In genomic region chr19:45094158-45094557, GRCh38 we compare ENCODE assay signal across 8 cellular contexts. TPM values are rescaled to one million over a fixed set of nuclear protein-coding genes. Genes with fewer than 3 reads are reported as not detected.
A peak's percentile ranks its signal among the peaks of the same experiment; 100 is the strongest.
DNase-seq lines count a peak whose midpoint lies in the region; ATAC-seq, FAIRE-seq and TF ChIP-seq lines count a peak whose summit lies in the region.

No MANE protein-coding gene starts in this region.

- POLR2A ChIA-PET in HepG2 (lab: Yijun Ruan, JAX) = no interaction called here

- intact Hi-C loops in activated naive CD4-positive, alpha-beta T cell treated with anti-CD3 and anti-CD28 coated beads for 36 hours (cut with micrococcal nuclease) = no loop called here
- intact Hi-C loops in HepG2 (cut with micrococcal nuclease; ENCODE audit: unreplicated experiment) = no loop called here
- intact Hi-C loops in tibial artery (cut with DNase I; ENCODE audit: low total_unique reads) = no loop called here

- no peak for TF ChIP-seq RAD21 in HepG2 (CRISPR knock-in tag; IDR thresholded peaks at IDR 0.05)

- no peak overlapping the region for H2AFZ ChIP-seq in HepG2 (ENCODE audit: low read length)

- H4K20me1 ChIP-seq in HepG2 (ENCODE audit: insufficient read depth, low read length) = peaks cover 7% of the 10 kb centered on the region

- H3K9me3 ChIP-seq in HepG2 (ENCODE audit: low read length) = no peaks in the 10 kb centered on the region
- H3K9me3 ChIP-seq in tibial artery = no peaks in the 10 kb centered on the region

- H3K9me3 Mint-ChIP-seq in activated naive CD4-positive, alpha-beta T cell treated with anti-CD3 and anti-CD28 coated beads for 36 hours = peaks cover 2% of the 10 kb centered on the region
- no peaks in the 10 kb centered on the region for H3K9me3 Mint-ChIP-seq in activated naive CD8-positive, alpha-beta T cell (ENCODE audit: low read depth)

- H3K27ac Mint-ChIP-seq in activated naive CD4-positive, alpha-beta T cell treated with anti-CD3 and anti-CD28 coated beads for 36 hours = peak overlapping the region; percentile 20
- H3K27ac Mint-ChIP-seq in activated naive CD8-positive, alpha-beta T cell = peak overlapping the region; percentile 89

- no TSS peak for BruUV-seq in HepG2 (replicated peaks; lab: Mats Ljungman, UMichigan)

- TF ChIP-seq EP300 in HepG2 (IDR thresholded peaks at IDR 0.05; ENCODE audit: low read depth in 2 of 2, low read length in 2 of 2) = no peak
- no peak for TF ChIP-seq EP300 in HepG2 (CRISPR knock-in tag; IDR thresholded peaks at IDR 0.05; ENCODE audit: borderline replicate concordance)

- ATAC-seq in HepG2 = no peak
- ATAC-seq in GM18520 (IDR thresholded peaks at IDR 0.05; ENCODE audit: unreplicated experiment) = no peak
- no peak for ATAC-seq in GM18511 (IDR thresholded peaks at IDR 0.05; ENCODE audit: unreplicated experiment)

- H3K36me3 ChIP-seq in HepG2 (replicated peaks in 1 of 2; ENCODE audit: control insufficient read depth in 1 of 2, insufficient read depth in 2 of 2, low read length in 2 of 2) (peaks cover 1 to 23% of the 10 kb centered on the region in 2 experiments; a peak in 3 of 5 replicates), tibial artery (no peaks in the 10 kb centered on the region)

- peaks cover 13% of the 10 kb centered on the region for H3K36me3 Mint-ChIP-seq in activated naive CD4-positive, alpha-beta T cell treated with anti-CD3 and anti-CD28 coated beads for 36 hours (ENCODE audit: low read depth)
- H3K36me3 Mint-ChIP-seq in activated naive CD8-positive, alpha-beta T cell = peaks cover 9% of the 10 kb centered on the region

- H3K27me3 Mint-ChIP-seq in activated naive CD4-positive, alpha-beta T cell treated with anti-CD3 and anti-CD28 coated beads for 36 hours (ENCODE audit: low read depth) = no peaks in the 10 kb centered on the region
- H3K27me3 Mint-ChIP-seq in activated naive CD8-positive, alpha-beta T cell = no peaks in the 10 kb centered on the region

- FAIRE-seq in HepG2 (lab: Jason Lieb, UNC) = no peak

- peaks cover 55% of the 10 kb centered on the region for H3K4me1 Mint-ChIP-seq in activated naive CD4-positive, alpha-beta T cell treated with anti-CD3 and anti-CD28 coated beads for 36 hours (ENCODE audit: low read depth)
- H3K4me1 Mint-ChIP-seq in activated naive CD8-positive, alpha-beta T cell (ENCODE audit: low read depth) = peaks cover 70% of the 10 kb centered on the region

- CTCF ChIA-PET in activated naive CD4-positive, alpha-beta T cell treated with anti-CD3 and anti-CD28 coated beads for 36 hours (lab: Charles Lee) = no interaction called here
- CTCF ChIA-PET in HepG2 (lab: Yijun Ruan, JAX; ENCODE audit: low intra/inter-chr PET ratio, low total read pairs) = no interaction called here

- peak overlapping the region; percentile 93 for H3K4me3 Mint-ChIP-seq in activated naive CD4-positive, alpha-beta T cell treated with anti-CD3 and anti-CD28 coated beads for 36 hours
- peak overlapping the region; percentile 98 for H3K4me3 Mint-ChIP-seq in activated naive CD8-positive, alpha-beta T cell

- H3K27me3 ChIP-seq in HepG2 (ENCODE audit: control insufficient read depth in 1 of 2, insufficient read depth in 2 of 2, low read length in 2 of 2) (no peaks in the 10 kb centered on the region; a peak in 1 of 5 replicates), tibial artery (no peaks in the 10 kb centered on the region)

- H3K4me3 ChIP-seq in HepG2 (replicated peaks in 1 of 3; ENCODE audit: insufficient read depth in 1 of 3, low read depth in 2 of 3, low read length in 3 of 3) = peak overlapping the region; percentile 93 to 100 (median 93)
- H3K4me3 ChIP-seq in tibial artery = peak overlapping the region; percentile 80 to 83

- TF ChIP-seq CTCF in HepG2 (CRISPR knock-in tag; IDR thresholded peaks at IDR 0.05) (no peak), tibial artery (IDR thresholded peaks at IDR 0.05) (no peak)

- WGBS in HepG2 (ENCODE audit: low lambda C conversion rate) = 46% methylated on average over 10 of the region's 10 CpGs

- peaks cover 60% of the 10 kb centered on the region for H3K4me1 ChIP-seq in HepG2 (ENCODE audit: insufficient read depth, low read length)
- H3K4me1 ChIP-seq in tibial artery = peaks cover 0 to 66% (median 43%) of the 10 kb centered on the region in 4 donors

- H3K9ac ChIP-seq in HepG2 (ENCODE audit: insufficient read depth, low read depth, low read length) = peak overlapping the region; percentile 95

- no peak for DNase-seq in activated naive CD4-positive, alpha-beta T cell treated with anti-CD3 and anti-CD28 coated beads for 36 hours
- no peak for DNase-seq in activated naive CD4-positive, alpha-beta T cell treated with Interleukin-2 at 50 U/mL for 16 hours
- no peak for DNase-seq in HepG2 (ENCODE audit: low spot score)
- no peak for DNase-seq in tibial artery
- DNase-seq in effector CD4-positive, alpha-beta T cell = no peak

- H3K4me2 ChIP-seq in HepG2 (ENCODE audit: low read depth, low read length) = peak overlapping the region; percentile 97

- H3K27ac ChIP-seq in HepG2 (ENCODE audit: extremely low read length, insufficient read depth, low read length) = no peak overlapping the region
- no peak overlapping the region for H3K27ac ChIP-seq in tibial artery

- TF ChIP-seq POLR2A in HepG2 (IDR thresholded peaks at IDR 0.05; ENCODE audit: insufficient read depth in 1 of 2, low read depth in 2 of 2, low read length in 2 of 2) = no peak

- peaks cover 60% of the 10 kb centered on the region for H3K79me2 ChIP-seq in HepG2 (ENCODE audit: insufficient read depth, low read length)

- in situ Hi-C loops in HepG2 (cut with HindIII; ENCODE audit: extremely low pct_ligation_motif_present, low pct_unique_long_range_greater_than_20kb) = no loop called here

RNA-seq across cellular contexts. Expression of gene PPP1R37, which starts 1.2 kb away (rescaled TPM):
- total RNA-seq in activated naive CD4-positive, alpha-beta T cell treated with anti-CD3 and anti-CD28 coated beads for 36 hours = 10 to 100 TPM; 10.2 to 10.3 TPM
- 9.2 and 14.3 TPM in 2 replicates for total RNA-seq in HepG2 (2016; rRNA removed; fragmentation: Illumina TruSeq; extraction: Trizol)
- total RNA-seq in HepG2 (2016; cell fraction: cytosol; rRNA removed; fragmentation: Illumina TruSeq; extraction: Trizol; ENCODE audit: low read depth) = 6.7 and 9.0 TPM in 2 replicates
- 7.3 and 15.4 TPM in 2 replicates for total RNA-seq in HepG2 (2016; cell fraction: insoluble cytoplasmic fraction; rRNA removed; fragmentation: Illumina TruSeq; extraction: Trizol)
- total RNA-seq in HepG2 (2016; cell fraction: membrane; rRNA removed; fragmentation: Illumina TruSeq; extraction: Trizol) = 14.2 and 14.9 TPM in 2 replicates
- total RNA-seq in HepG2 (2016; cell fraction: nucleus; rRNA removed; fragmentation: Illumina TruSeq; extraction: Trizol) = 12.9 and 14.6 TPM in 2 replicates
- 9.0 and 13.9 TPM in 2 replicates for polyA plus RNA-seq in HepG2 (2011; rRNA removed)
- 7.3 and 11.2 TPM in 2 replicates for polyA plus RNA-seq in HepG2 (2011; cell fraction: cytosol; rRNA removed)
- polyA plus RNA-seq in HepG2 (2011; cell fraction: nucleus; rRNA removed) = 51.9 and 57.4 TPM in 2 replicates
- polyA plus RNA-seq in HepG2 (2012) = 9.6 and 15.6 TPM in 2 replicates
- 3.7 and 4.8 TPM in 2 replicates for polyA plus RNA-seq in HepG2 (2016; cell fraction: cytosol; fragmentation: Illumina TruSeq; extraction: Trizol; ENCODE audit: low read depth)
- 8.4 and 10.5 TPM in 2 replicates for polyA plus RNA-seq in HepG2 (2016; cell fraction: insoluble cytoplasmic fraction; fragmentation: Illumina TruSeq; extraction: Trizol; ENCODE audit: low read depth)
- polyA plus RNA-seq in HepG2 (2016; cell fraction: membrane; fragmentation: Illumina TruSeq; extraction: Trizol; ENCODE audit: low read depth) = 7.2 and 9.9 TPM in 2 replicates
- 30.3 and 31.0 TPM in 2 replicates for polyA plus RNA-seq in HepG2 (2016; cell fraction: nucleus; fragmentation: Illumina TruSeq; extraction: Trizol; ENCODE audit: insufficient read depth, low read depth)
- polyA minus RNA-seq in HepG2 (2011; rRNA and poly(A)+ RNA removed; ENCODE audit: low replicate concordance) = 11.1 and 11.5 TPM in 2 replicates
- 4.2 and 5.6 TPM in 2 replicates for polyA minus RNA-seq in HepG2 (2011; cell fraction: cytosol; rRNA and poly(A)+ RNA removed)
- 11.2 and 12.4 TPM in 2 replicates for polyA minus RNA-seq in HepG2 (2011; cell fraction: nucleus; rRNA and poly(A)+ RNA removed)

RNA-seq across cellular contexts. Expression of gene GEMIN7, which starts 15.1 kb away (rescaled TPM):
- total RNA-seq in activated naive CD4-positive, alpha-beta T cell treated with anti-CD3 and anti-CD28 coated beads for 36 hours = 10 to 100 TPM; 14.7 to 15.4 TPM
- total RNA-seq in HepG2 (2016; rRNA removed; fragmentation: Illumina TruSeq; extraction: Trizol) = 30.6 and 42.0 TPM in 2 replicates
- total RNA-seq in HepG2 (2016; cell fraction: cytosol; rRNA removed; fragmentation: Illumina TruSeq; extraction: Trizol; ENCODE audit: low read depth) = 15.7 and 22.3 TPM in 2 replicates
- total RNA-seq in HepG2 (2016; cell fraction: insoluble cytoplasmic fraction; rRNA removed; fragmentation: Illumina TruSeq; extraction: Trizol) = 34.9 and 39.3 TPM in 2 replicates
- 28.5 and 42.7 TPM in 2 replicates for total RNA-seq in HepG2 (2016; cell fraction: membrane; rRNA removed; fragmentation: Illumina TruSeq; extraction: Trizol)
- total RNA-seq in HepG2 (2016; cell fraction: nucleus; rRNA removed; fragmentation: Illumina TruSeq; extraction: Trizol) = 13.0 and 14.5 TPM in 2 replicates
- 22.2 and 24.1 TPM in 2 replicates for polyA plus RNA-seq in HepG2 (2011; rRNA removed)
- 22.8 and 32.6 TPM in 2 replicates for polyA plus RNA-seq in HepG2 (2011; cell fraction: cytosol; rRNA removed)
- polyA plus RNA-seq in HepG2 (2011; cell fraction: nucleus; rRNA removed) = 31.3 and 38.6 TPM in 2 replicates
- polyA plus RNA-seq in HepG2 (2012) = 22.7 and 23.7 TPM in 2 replicates
- polyA plus RNA-seq in HepG2 (2016; cell fraction: cytosol; fragmentation: Illumina TruSeq; extraction: Trizol; ENCODE audit: low read depth) = 28.4 and 37.8 TPM in 2 replicates
- polyA plus RNA-seq in HepG2 (2016; cell fraction: insoluble cytoplasmic fraction; fragmentation: Illumina TruSeq; extraction: Trizol; ENCODE audit: low read depth) = 62.1 and 65.3 TPM in 2 replicates
- polyA plus RNA-seq in HepG2 (2016; cell fraction: membrane; fragmentation: Illumina TruSeq; extraction: Trizol; ENCODE audit: low read depth) = 40.2 and 48.8 TPM in 2 replicates
- 33.1 and 40.0 TPM in 2 replicates for polyA plus RNA-seq in HepG2 (2016; cell fraction: nucleus; fragmentation: Illumina TruSeq; extraction: Trizol; ENCODE audit: insufficient read depth, low read depth)
- polyA minus RNA-seq in HepG2 (2011; rRNA and poly(A)+ RNA removed; ENCODE audit: low replicate concordance) = 20.1 and 20.5 TPM in 2 replicates
- polyA minus RNA-seq in HepG2 (2011; cell fraction: cytosol; rRNA and poly(A)+ RNA removed) = 12.5 and 19.8 TPM in 2 replicates
- 7.9 and 9.2 TPM in 2 replicates for polyA minus RNA-seq in HepG2 (2011; cell fraction: nucleus; rRNA and poly(A)+ RNA removed)

RNA-seq across cellular contexts. Expression of gene ZNF296, which starts 17.9 kb away (rescaled TPM):
- total RNA-seq in activated naive CD4-positive, alpha-beta T cell treated with anti-CD3 and anti-CD28 coated beads for 36 hours = 1 to 10 TPM; 1.1 to 1.4 TPM
- total RNA-seq in HepG2 (2016; rRNA removed; fragmentation: Illumina TruSeq; extraction: Trizol) = 0.62 and 0.63 TPM in 2 replicates
- 0.71 and 0.97 TPM in 2 replicates for total RNA-seq in HepG2 (2016; cell fraction: cytosol; rRNA removed; fragmentation: Illumina TruSeq; extraction: Trizol; ENCODE audit: low read depth)
- 0.43 and 0.91 TPM in 2 replicates for total RNA-seq in HepG2 (2016; cell fraction: insoluble cytoplasmic fraction; rRNA removed; fragmentation: Illumina TruSeq; extraction: Trizol)
- total RNA-seq in HepG2 (2016; cell fraction: membrane; rRNA removed; fragmentation: Illumina TruSeq; extraction: Trizol) = 1.4 and 1.9 TPM in 2 replicates
- 0.62 and 0.72 TPM in 2 replicates for total RNA-seq in HepG2 (2016; cell fraction: nucleus; rRNA removed; fragmentation: Illumina TruSeq; extraction: Trizol)
- polyA plus RNA-seq in HepG2 (2011; rRNA removed) = 0.26 and 0.39 TPM in 2 replicates
- 0.15 and 0.32 TPM in 2 replicates for polyA plus RNA-seq in HepG2 (2011; cell fraction: cytosol; rRNA removed)
- 1.2 and 1.3 TPM in 2 replicates for polyA plus RNA-seq in HepG2 (2011; cell fraction: nucleus; rRNA removed)
- polyA plus RNA-seq in HepG2 (2012) = 1.2 and 1.5 TPM in 2 replicates
- 1.3 TPM in 2 replicates for polyA plus RNA-seq in HepG2 (2016; cell fraction: cytosol; fragmentation: Illumina TruSeq; extraction: Trizol; ENCODE audit: low read depth)
- polyA plus RNA-seq in HepG2 (2016; cell fraction: insoluble cytoplasmic fraction; fragmentation: Illumina TruSeq; extraction: Trizol; ENCODE audit: low read depth) = 2.2 and 2.9 TPM in 2 replicates
- polyA plus RNA-seq in HepG2 (2016; cell fraction: membrane; fragmentation: Illumina TruSeq; extraction: Trizol; ENCODE audit: low read depth) = 1.2 and 1.5 TPM in 2 replicates
- polyA plus RNA-seq in HepG2 (2016; cell fraction: nucleus; fragmentation: Illumina TruSeq; extraction: Trizol; ENCODE audit: insufficient read depth, low read depth) = 2.3 and 4.7 TPM in 2 replicates
- polyA minus RNA-seq in HepG2 (2011; rRNA and poly(A)+ RNA removed; ENCODE audit: low replicate concordance) = 0.47 and 0.64 TPM in 2 replicates
- polyA minus RNA-seq in HepG2 (2011; cell fraction: cytosol; rRNA and poly(A)+ RNA removed) = 1.2 and 2.5 TPM in 2 replicates
- 0.37 and 0.39 TPM in 2 replicates for polyA minus RNA-seq in HepG2 (2011; cell fraction: nucleus; rRNA and poly(A)+ RNA removed)

RNA-seq across cellular contexts. Expression of gene CLASRP, which starts 55.3 kb away (rescaled TPM):
- 100 to 1,000 TPM; 106 to 113 TPM for total RNA-seq in activated naive CD4-positive, alpha-beta T cell treated with anti-CD3 and anti-CD28 coated beads for 36 hours
- total RNA-seq in HepG2 (2016; rRNA removed; fragmentation: Illumina TruSeq; extraction: Trizol) = 7.4 and 32.0 TPM in 2 replicates
- 7.3 and 8.3 TPM in 2 replicates for total RNA-seq in HepG2 (2016; cell fraction: cytosol; rRNA removed; fragmentation: Illumina TruSeq; extraction: Trizol; ENCODE audit: low read depth)
- total RNA-seq in HepG2 (2016; cell fraction: insoluble cytoplasmic fraction; rRNA removed; fragmentation: Illumina TruSeq; extraction: Trizol) = 6.5 and 35.8 TPM in 2 replicates
- 6.0 and 7.3 TPM in 2 replicates for total RNA-seq in HepG2 (2016; cell fraction: membrane; rRNA removed; fragmentation: Illumina TruSeq; extraction: Trizol)
- total RNA-seq in HepG2 (2016; cell fraction: nucleus; rRNA removed; fragmentation: Illumina TruSeq; extraction: Trizol) = 36.9 and 51.6 TPM in 2 replicates
- 51.1 and 51.4 TPM in 2 replicates for polyA plus RNA-seq in HepG2 (2011; rRNA removed)
- polyA plus RNA-seq in HepG2 (2011; cell fraction: cytosol; rRNA removed) = 13.6 and 14.3 TPM in 2 replicates
- 292 and 390 TPM in 2 replicates for polyA plus RNA-seq in HepG2 (2011; cell fraction: nucleus; rRNA removed)
- polyA plus RNA-seq in HepG2 (2012) = 58.9 and 85.4 TPM in 2 replicates
- polyA plus RNA-seq in HepG2 (2016; cell fraction: cytosol; fragmentation: Illumina TruSeq; extraction: Trizol; ENCODE audit: low read depth) = 7.0 and 7.7 TPM in 2 replicates
- polyA plus RNA-seq in HepG2 (2016; cell fraction: insoluble cytoplasmic fraction; fragmentation: Illumina TruSeq; extraction: Trizol; ENCODE audit: low read depth) = 18.3 and 19.4 TPM in 2 replicates
- polyA plus RNA-seq in HepG2 (2016; cell fraction: membrane; fragmentation: Illumina TruSeq; extraction: Trizol; ENCODE audit: low read depth) = 9.9 and 14.8 TPM in 2 replicates
- 320 and 335 TPM in 2 replicates for polyA plus RNA-seq in HepG2 (2016; cell fraction: nucleus; fragmentation: Illumina TruSeq; extraction: Trizol; ENCODE audit: insufficient read depth, low read depth)
- 16.6 and 30.8 TPM in 2 replicates for polyA minus RNA-seq in HepG2 (2011; rRNA and poly(A)+ RNA removed; ENCODE audit: low replicate concordance)
- 4.3 and 4.6 TPM in 2 replicates for polyA minus RNA-seq in HepG2 (2011; cell fraction: cytosol; rRNA and poly(A)+ RNA removed)
- polyA minus RNA-seq in HepG2 (2011; cell fraction: nucleus; rRNA and poly(A)+ RNA removed) = 49.0 and 61.0 TPM in 2 replicates
